1 cellular context compared by ENCODE assay signal in genomic region chrX:105282077-105282476, GRCh38.
TF ChIP-seq lines count a peak whose summit lies in the region.

No MANE protein-coding gene starts in this region.

TF ChIP-seq in endothelial cell of umbilical vein, 7 proteins besides CTCF, POLR2A, EP300 and RAD21 (continued from another document):
- peak; percentile 63 for TF ChIP-seq FOS (IDR thresholded peaks at IDR 0.05; ENCODE audit: borderline replicate concordance, insufficient read depth, low read length)
- no peak for TF ChIP-seq MYC (IDR thresholded peaks at IDR 0.05; ENCODE audit: low read depth, low read length)
- no peak for TF ChIP-seq MAX (IDR thresholded peaks at IDR 0.05; ENCODE audit: insufficient read depth, insufficient read length)
